Comparison of ENCODE assay signal across 9 cellular contexts in genomic region chr5:160287378-160288051, GRCh38. TPM values are rescaled to one million over a fixed set of nuclear protein-coding genes. Genes with fewer than 3 reads are reported as not detected.
DNase-seq lines count a peak whose midpoint lies in the region; ATAC-seq and TF ChIP-seq lines count a peak whose summit lies in the region.
"Had no signal": no experiment of that assay in that cellular context is flagged by ENCODE, and none has a peak within 500 bp of the region (broad histone marks: within the 10 kb centered on the region; RNA-seq: fewer than 3 reads in every experiment).

No MANE protein-coding gene starts in this region.

- WGBS in trophoblast cell (ENCODE audit: extremely low coverage, insufficient coverage, insufficient read length) = no CpG with 5 or more reads among the region's 8 CpGs

- no peaks in the 10 kb centered on the region for H3K27me3 ChIP-seq in cardiac muscle cell
- no peaks in the 10 kb centered on the region for H3K27me3 ChIP-seq in trophoblast cell (ENCODE audit: insufficient read depth, low read length)
- no peaks in the 10 kb centered on the region for H3K27me3 ChIP-seq in vagina

- H3K9ac ChIP-seq in trophoblast cell (ENCODE audit: low read length) = no peak overlapping the region

- peak overlapping the region; percentile 88 for H3K14ac ChIP-seq in trophoblast cell (ENCODE audit: low read length)

- no peak for TF ChIP-seq CTCF in cardiac muscle cell (IDR thresholded peaks at IDR 0.05; ENCODE audit: low read depth, low read length)
- TF ChIP-seq CTCF in vagina (IDR thresholded peaks at IDR 0.05) = no peak

- no peak overlapping the region for H4K12ac ChIP-seq in trophoblast cell (ENCODE audit: low read depth, low read length)

- H2AFZ ChIP-seq in trophoblast cell (ENCODE audit: insufficient read depth, low read length, poor library complexity) = no peak overlapping the region

- peak overlapping the region; percentile 0 for H2AK5ac ChIP-seq in trophoblast cell (ENCODE audit: low read length)

- H3K18ac ChIP-seq in trophoblast cell (ENCODE audit: low read length) = no peak overlapping the region

- H2BK5ac ChIP-seq in trophoblast cell (ENCODE audit: low read depth, low read length, poor library complexity) = peak overlapping the region; percentile 71

- H3K23ac ChIP-seq in trophoblast cell (ENCODE audit: low read length) = no peak overlapping the region

- peak overlapping the region; percentile 34 for H3K4me2 ChIP-seq in trophoblast cell (ENCODE audit: low read length)

- peak overlapping the region; percentile 74 for H4K91ac ChIP-seq in trophoblast cell (ENCODE audit: low read depth, low read length)

- H2BK120ac ChIP-seq in trophoblast cell (ENCODE audit: insufficient read depth, low read length, poor library complexity) = peak overlapping the region; percentile 1

- DNase-seq in ELR (ENCODE audit: low read depth) (peak; percentile 18), SHP77 treated with DMSO at 0.1 percent for 48 hours (lab: John Stamatoyannopoulos, UW) (peak; percentile 93), cardiac muscle cell (ENCODE audit: low read depth in 1 of 2, low spot score in 1 of 2) (peak; percentile 38 to 95), trophoblast cell (no peak), NCI-H446 treated with DMSO at 0.1 percent for 48 hours (lab: John Stamatoyannopoulos, UW) (no peak), vagina (ENCODE audit: extremely low spot score in 2 of 2) (no peak)
- DNase-seq: activated T-cell treated with anti-CD3 and anti-CD28 coated beads, Interleukin-2, amount 50 U/mL, for 1 hour had no signal

- H3K79me1 ChIP-seq in trophoblast cell (ENCODE audit: low read length) = peaks cover 18% of the 10 kb centered on the region

- no peak overlapping the region for H4K8ac ChIP-seq in trophoblast cell (ENCODE audit: low read depth, low read length)

- H3K4me3 ChIP-seq in cardiac muscle cell (no peak overlapping the region), trophoblast cell (ENCODE audit: low read depth, low read length) (no peak overlapping the region), vagina (no peak overlapping the region)

- no peak for TF ChIP-seq POLR2A in vagina (IDR thresholded peaks at IDR 0.05)

- ATAC-seq in GM18867 (IDR thresholded peaks at IDR 0.05; ENCODE audit: unreplicated experiment) (no peak), HG02588 (IDR thresholded peaks at IDR 0.05; ENCODE audit: unreplicated experiment) (no peak)

- no peak overlapping the region for H2BK12ac ChIP-seq in trophoblast cell (ENCODE audit: low read length)

- H3K36me3 ChIP-seq in cardiac muscle cell (no peaks in the 10 kb centered on the region), trophoblast cell (ENCODE audit: control insufficient read depth in 1 of 2, insufficient read depth in 2 of 2, low read length in 2 of 2) (no peaks in the 10 kb centered on the region), vagina (no peaks in the 10 kb centered on the region)

- H3K9me3 ChIP-seq in cardiac muscle cell (ENCODE audit: low read depth) = no peaks in the 10 kb centered on the region
- no peaks in the 10 kb centered on the region for H3K9me3 ChIP-seq in trophoblast cell (ENCODE audit: insufficient read depth, low read depth, low read length)
- H3K9me3 ChIP-seq in vagina = no peaks in the 10 kb centered on the region

- no peak overlapping the region for H3K4ac ChIP-seq in trophoblast cell (ENCODE audit: low read depth, low read length)

- H3K4me1 ChIP-seq in cardiac muscle cell (ENCODE audit: low read depth) = peaks cover 23% of the 10 kb centered on the region
- peaks cover 27 to 29% of the 10 kb centered on the region in 2 experiments for H3K4me1 ChIP-seq in trophoblast cell (ENCODE audit: control insufficient read depth in 1 of 2, insufficient read depth in 2 of 2, low read length in 2 of 2)
- peaks cover 15% of the 10 kb centered on the region for H3K4me1 ChIP-seq in vagina

- H3K27ac ChIP-seq in cardiac muscle cell (peak overlapping the region; percentile 99), trophoblast cell (ENCODE audit: low read depth, low read length) (peak overlapping the region; percentile 89), vagina (no peak overlapping the region)

- intact Hi-C loops in vagina (cut with DNase I) = no loop called here

- peaks cover 2% of the 10 kb centered on the region for H3K79me2 ChIP-seq in trophoblast cell (ENCODE audit: control insufficient read depth, insufficient read depth, low read length, poor library complexity)

RNA-seq across cellular contexts. Expression of gene CCNJL, which starts 24.8 kb away (rescaled TPM):
- 14.2 and 16.1 TPM in 2 replicates for total RNA-seq in cardiac muscle cell
- 12.1 and 14.1 TPM in 2 replicates for polyA plus RNA-seq in cardiac muscle cell
- 13.6 and 15.2 TPM in 2 replicates for polyA plus RNA-seq in trophoblast cell (2013)
- total RNA-seq in vagina = 5.6 TPM

RNA-seq across cellular contexts. Expression of gene FABP6, which starts 58.2 kb away (rescaled TPM):
- total RNA-seq in cardiac muscle cell (not detected in 2 replicates), vagina (2.9 TPM)
- polyA plus RNA-seq in cardiac muscle cell = 0.34 TPM in 1 of 2 replicates, not detected in the other
- polyA plus RNA-seq in trophoblast cell (2013) = 0.18 TPM in 1 of 2 replicates, not detected in the other

Comparison
In these comparisons a context has a peak if more than half of its experiments do, and no peak if none do; other contexts are left out.
1. DNase-seq: peak in ELR (single experiment), SHP77 treated with DMSO at 0.1 percent for 48 hours (single experiment) and cardiac muscle cell (2 of 2); none in trophoblast cell (0 of 2), NCI-H446 treated with DMSO at 0.1 percent for 48 hours (single experiment) and vagina (0 of 2).